In the genomic region with DNA sequence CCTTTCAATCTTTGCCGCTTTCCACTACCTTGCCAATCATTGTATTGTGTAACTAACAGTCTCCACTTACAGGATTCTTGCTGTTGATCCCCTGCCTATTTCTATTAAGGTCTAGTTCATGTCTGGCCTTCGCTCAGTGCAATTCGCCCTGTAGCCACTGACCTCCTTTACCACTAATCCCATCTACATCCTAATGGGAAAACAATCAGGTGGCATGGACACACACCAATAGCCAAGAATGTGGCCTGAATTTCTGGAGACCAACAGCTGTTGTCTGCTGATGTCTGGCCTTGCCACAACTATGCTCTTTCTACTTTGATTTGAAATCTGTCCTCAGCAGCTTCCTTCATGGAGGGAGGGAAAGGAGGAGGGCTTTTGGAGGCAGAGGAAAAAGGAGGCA, we compare ENCODE assay signal across 36 cellular contexts.
DNase-seq lines count a peak whose midpoint lies in the region; ATAC-seq and TF ChIP-seq lines count a peak whose summit lies in the region.
"Had no signal": no experiment of that assay in that cellular context is flagged by ENCODE, and none has a peak within 500 bp of the region (broad histone marks: within the 10 kb centered on the region; RNA-seq: fewer than 3 reads in every experiment).

No MANE protein-coding gene starts in this region.

- no peak overlapping the region for H3K4me3 Mint-ChIP-seq in T-helper 17 cell
- H3K4me3 Mint-ChIP-seq: activated naive CD4-positive, alpha-beta T cell treated with anti-CD3 and anti-CD28 coated beads, Interleukin-2, amount 50 U/mL, for 24 hours; CD8-positive, alpha-beta memory T cell; neural crest cell; stimulated activated naive CD8-positive, alpha-beta T cell treated with anti-CD3 and anti-CD28 coated beads, Interleukin-15, amount 100 ng/mL, for 72 hours had no signal

- H3K27me3 Mint-ChIP-seq in T-helper 17 cell, result no peaks in the 10 kb centered on the region
- H3K27me3 Mint-ChIP-seq: activated naive CD4-positive, alpha-beta T cell treated with anti-CD3 and anti-CD28 coated beads, Interleukin-2, amount 50 U/mL, for 24 hours; CD8-positive, alpha-beta memory T cell; stimulated activated naive CD8-positive, alpha-beta T cell treated with anti-CD3 and anti-CD28 coated beads, Interleukin-15, amount 100 ng/mL, for 72 hours had no signal

- no peak for TF ChIP-seq CTCF in hepatocyte (IDR thresholded peaks at IDR 0.05; ENCODE audit: poor library complexity)

- no peak overlapping the region for H3K27ac Mint-ChIP-seq in T-helper 17 cell
- H3K27ac Mint-ChIP-seq: activated naive CD4-positive, alpha-beta T cell treated with anti-CD3 and anti-CD28 coated beads, Interleukin-2, amount 50 U/mL, for 24 hours; activated T-helper 2 cell treated with anti-CD3 and anti-CD28 coated beads, Interferon-gamma antibody, Interleukin-2, Interleukin-4, amounts not matched to agents 10 μg/mL and 5 μg/mL and 100 μg/mL, durations not matched to agents 14 hours and 24 hours and 36 hours; CD8-positive, alpha-beta memory T cell; stimulated activated naive CD8-positive, alpha-beta T cell treated with anti-CD3 and anti-CD28 coated beads, Interleukin-15, amount 100 ng/mL, for 72 hours had no signal

- no peak overlapping the region for H3K4me2 ChIP-seq in neuronal stem cell (ENCODE audit: insufficient read depth, low read length, poor library complexity, severe bottlenecking)
- no peak overlapping the region for H3K4me2 ChIP-seq in hepatocyte

- H3K36me3 Mint-ChIP-seq in T-helper 17 cell (ENCODE audit: low read depth), result no peaks in the 10 kb centered on the region
- H3K36me3 Mint-ChIP-seq: CD8-positive, alpha-beta memory T cell had no signal

- H3K79me1 ChIP-seq in neuronal stem cell (ENCODE audit: low read depth, low read length), result no peaks in the 10 kb centered on the region

- H2BK15ac ChIP-seq in neuronal stem cell (ENCODE audit: low read length), result no peak overlapping the region

- no peak overlapping the region for H3K23ac ChIP-seq in neuronal stem cell (ENCODE audit: low read depth, low read length, poor library complexity)

- H3K14ac ChIP-seq in neuronal stem cell (ENCODE audit: low read length), result no peak overlapping the region

- no peak overlapping the region for H3K4me3 ChIP-seq in neuronal stem cell (ENCODE audit: low read length in 2 of 2)
- no peak overlapping the region for H3K4me3 ChIP-seq in hepatocyte
- H3K4me3 ChIP-seq: ascending aorta, dorsolateral prefrontal cortex, esophagus squamous epithelium, heart left ventricle, K562, spleen, thoracic aorta had no signal

- H3K27me3 ChIP-seq in neuronal stem cell (ENCODE audit: control insufficient read depth in 3 of 3, insufficient read depth in 3 of 3, low read depth in 1 of 3, low read length in 3 of 3) (no peaks in the 10 kb centered on the region), hepatocyte (no peaks in the 10 kb centered on the region)
- H3K27me3 ChIP-seq: ascending aorta, dorsolateral prefrontal cortex, esophagus squamous epithelium, foreskin keratinocyte, heart left ventricle, spleen had no signal

- H2AK5ac ChIP-seq in neuronal stem cell (ENCODE audit: low read depth, low read length), result no peak overlapping the region

- H2AFZ ChIP-seq in neuronal stem cell (ENCODE audit: low read length), result peak overlapping the region; percentile 5
- no peak overlapping the region for H2AFZ ChIP-seq in hepatocyte
- H2AFZ ChIP-seq: parathyroid adenoma had no signal

- no peaks in the 10 kb centered on the region for H3K9me2 ChIP-seq in hepatocyte (replicated peaks; ENCODE audit: insufficient read depth)

- H4K91ac ChIP-seq in neuronal stem cell (ENCODE audit: low read depth, low read length, poor library complexity), result no peak overlapping the region

- no peaks in the 10 kb centered on the region for H3K4me1 ChIP-seq in neuronal stem cell (ENCODE audit: control insufficient read depth in 2 of 2, insufficient read depth in 1 of 2, low read depth in 1 of 2, low read length in 2 of 2)
- no peaks in the 10 kb centered on the region for H3K4me1 ChIP-seq in hepatocyte (ENCODE audit: insufficient read depth)
- H3K4me1 ChIP-seq: ascending aorta, esophagus squamous epithelium, foreskin keratinocyte, heart left ventricle, parathyroid adenoma, spleen had no signal

- H4K20me1 ChIP-seq in hepatocyte (ENCODE audit: insufficient read depth, poor library complexity, severe bottlenecking), result no peaks in the 10 kb centered on the region

- DNase-seq in Caki2 (ENCODE audit: low read depth) (peak; percentile 88), amniotic epithelial cell (ENCODE audit: low read depth) (peak; percentile 47), iris pigment epithelial cell (ENCODE audit: low read depth) (peak; percentile 1), neuronal stem cell (ENCODE audit: low spot score) (no peak), hepatocyte (ENCODE audit: low spot score) (no peak), T1000 (lab: John Stamatoyannopoulos, UW) (no peak), T-helper 17 cell (no peak), cerebellar nuclear complex (lab: John Stamatoyannopoulos, UW) (no peak)
- DNase-seq: activated CD4-positive, alpha-beta T cell treated with anti-CD3 and anti-CD28 coated beads for 48 hours; activated CD8-positive, alpha-beta memory T cell treated with anti-CD3 and anti-CD28 coated beads for 24 hours; activated T-cell treated with anti-CD3 and anti-CD28 coated beads for 4 hours; CD8-positive, alpha-beta memory T cell; DMS 273 treated with DMSO at 0.1 percent for 48 hours; dorsolateral prefrontal cortex; esophagus squamous epithelium; foreskin keratinocyte; heart left ventricle; left cardiac atrium; NCI-H1092 treated with DMSO at 0.1 percent for 48 hours; NCI-H1930; NCI-H2227 treated with DMSO at 0.1 percent for 48 hours; NCI-H526 treated with DMSO at 0.1 percent for 48 hours; SIG-M5; spleen; stimulated activated CD8-positive, alpha-beta memory T cell treated with anti-CD3 and anti-CD28 coated beads, Interleukin-4, amount 100 ng/mL, for 48 hours; stimulated activated naive CD8-positive, alpha-beta T cell treated with anti-CD3 and anti-CD28 coated beads, Interleukin-15, amount 100 ng/mL, for 72 hours had no signal

- no peak for ATAC-seq in T-helper 17 cell
- ATAC-seq: foreskin keratinocyte; heart left ventricle; K562; left cardiac atrium; Panc1; right cardiac atrium; stimulated activated naive CD8-positive, alpha-beta T cell treated with anti-CD3 and anti-CD28 coated beads, Interleukin-15, amount 100 ng/mL, for 72 hours had no signal

- H3K18ac ChIP-seq in neuronal stem cell (ENCODE audit: low read length), result no peak overlapping the region

- WGBS in neuronal stem cell (ENCODE audit: extremely low coverage in 2 of 2, insufficient read length in 2 of 2, insufficient replicate concordance in 1 of 2), 2 donors, result no CpG with 5 or more reads among the region's 3 CpGs
- WGBS in hepatocyte (ENCODE audit: low lambda C conversion rate, missing lambda C conversion rate), result 88% methylated on average over 3 of the region's 3 CpGs

- no peak overlapping the region for H4K8ac ChIP-seq in neuronal stem cell (ENCODE audit: low read depth, low read length)

- no peaks in the 10 kb centered on the region for H3K4me1 Mint-ChIP-seq in T-helper 17 cell
- H3K4me1 Mint-ChIP-seq: activated naive CD4-positive, alpha-beta T cell treated with anti-CD3 and anti-CD28 coated beads, Interleukin-2, amount 50 U/mL, for 24 hours; CD8-positive, alpha-beta memory T cell; stimulated activated naive CD8-positive, alpha-beta T cell treated with anti-CD3 and anti-CD28 coated beads, Interleukin-15, amount 100 ng/mL, for 72 hours had no signal

- no peaks in the 10 kb centered on the region for H3K79me2 ChIP-seq in hepatocyte
- H3K79me2 ChIP-seq: parathyroid adenoma had no signal

- no peak overlapping the region for H3K27ac ChIP-seq in neuronal stem cell (replicated peaks; ENCODE audit: low read length)
- no peak overlapping the region for H3K27ac ChIP-seq in hepatocyte
- H3K27ac ChIP-seq: ascending aorta, dorsolateral prefrontal cortex, esophagus squamous epithelium, foreskin keratinocyte, heart left ventricle, parathyroid adenoma, spleen, thoracic aorta, VCaP had no signal

- no peak overlapping the region for H2BK5ac ChIP-seq in neuronal stem cell (ENCODE audit: low read length)

- H3K9me3 ChIP-seq in neuronal stem cell (replicated peaks in 1 of 2; ENCODE audit: control insufficient read depth in 2 of 2, insufficient read depth in 1 of 2, low read depth in 1 of 2, low read length in 2 of 2) (no peaks in the 10 kb centered on the region), hepatocyte (ENCODE audit: low read depth) (no peaks in the 10 kb centered on the region), T-helper 17 cell (ENCODE audit: control insufficient read depth, low read length, poor library complexity, severe bottlenecking) (no peaks in the 10 kb centered on the region)
- H3K9me3 ChIP-seq: ascending aorta, esophagus squamous epithelium, heart left ventricle, spleen, thoracic aorta had no signal

- in situ Hi-C loops in Caki2 (cut with HindIII; ENCODE audit: low pct_unique_long_range_greater_than_20kb, low sequenced_read_pairs), result no loop called here

- no peak overlapping the region for H3K9ac ChIP-seq in neuronal stem cell (ENCODE audit: low read depth, low read length, poor library complexity)
- H3K9ac ChIP-seq: parathyroid adenoma had no signal

- no peak overlapping the region for H2BK12ac ChIP-seq in neuronal stem cell (ENCODE audit: low read length)

- no peak overlapping the region for H3K4ac ChIP-seq in neuronal stem cell (ENCODE audit: low read length)

- no peak overlapping the region for H2BK120ac ChIP-seq in neuronal stem cell (ENCODE audit: low read depth, low read length)

- H3K36me3 ChIP-seq in neuronal stem cell (replicated peaks in 1 of 2; ENCODE audit: control insufficient read depth in 2 of 2, insufficient read depth in 2 of 2, low read length in 2 of 2) (no peaks in the 10 kb centered on the region), hepatocyte (replicated peaks; ENCODE audit: insufficient read depth, low read depth) (no peaks in the 10 kb centered on the region)
- H3K36me3 ChIP-seq: ascending aorta, esophagus squamous epithelium, heart left ventricle, spleen, thoracic aorta had no signal

Comparison
In these comparisons a context has a peak if more than half of its experiments do, and no peak if none do; other contexts are left out.
1. DNase-seq: peak in Caki2 (single experiment), amniotic epithelial cell (single experiment) and iris pigment epithelial cell (single experiment); none in neuronal stem cell (single experiment), hepatocyte (single experiment), T1000 (single experiment), T-helper 17 cell (0 of 3) and cerebellar nuclear complex (0 of 2).